In genomic region chr2:236679906-236680305, GRCh38 we compare ENCODE assay signal across 16 cellular contexts.
A peak's percentile ranks its signal among the peaks of the same experiment; 100 is the strongest.
DNase-seq lines count a peak whose midpoint lies in the region; TF ChIP-seq lines count a peak whose summit lies in the region.
"Had no signal": no experiment of that assay in that cellular context is flagged by ENCODE, and none has a peak within 500 bp of the region (broad histone marks: within the 10 kb centered on the region; RNA-seq: fewer than 3 reads in every experiment).

No MANE protein-coding gene starts in this region.

- no peak for TF ChIP-seq CTCF in osteocyte (IDR thresholded peaks at IDR 0.05)

- H3K4me1 Mint-ChIP-seq in osteocyte (ENCODE audit: unreplicated experiment): peaks cover 48% of the 10 kb centered on the region

- H3K27ac Mint-ChIP-seq in osteocyte (ENCODE audit: unreplicated experiment): peak overlapping the region; percentile 70
- H3K27ac Mint-ChIP-seq: T-helper 1 cell treated with Interleukin-12 subunit alpha and Interleukin-12 subunit beta and Interleukin-4 antibody, amounts not matched to agents 30 μg/mL and 1 μg/mL, for 36 hours had no signal

- no peaks in the 10 kb centered on the region for H3K9me3 Mint-ChIP-seq in osteocyte (ENCODE audit: unreplicated experiment)
- H3K9me3 Mint-ChIP-seq: T-helper 1 cell treated with Interleukin-12 subunit alpha and Interleukin-12 subunit beta and Interleukin-4 antibody, amounts not matched to agents 30 μg/mL and 1 μg/mL, for 36 hours had no signal

- H3K36me3 Mint-ChIP-seq in osteocyte (ENCODE audit: unreplicated experiment): no peaks in the 10 kb centered on the region

- H3K27me3 Mint-ChIP-seq in osteocyte (ENCODE audit: unreplicated experiment): peaks cover 6% of the 10 kb centered on the region

- DNase-seq in ELR (ENCODE audit: low read depth) (peak; percentile 58), RPMI7951 (ENCODE audit: low read depth) (peak; percentile 76), dedifferentiated amniotic fluid mesenchymal stem cell (ENCODE audit: extremely low spot score) (peak; percentile 40), osteocyte (ENCODE audit: extremely low spot score, unreplicated experiment) (no peak), midbrain (lab: John Stamatoyannopoulos, UW) (no peak), retina (no peak), NCI-H2081 treated with DMSO at 0.1 percent for 48 hours (lab: John Stamatoyannopoulos, UW) (no peak), SIG-M5 treated with dmso at 0.1 percent for 504 hours (lab: John Stamatoyannopoulos, UW; ENCODE audit: unreplicated experiment) (no peak)
- DNase-seq: activated CD4-positive, CD25-positive, alpha-beta regulatory T cell; amygdala; colonic mucosa; islet precursor cell; KG1; mesendoderm; NCI-H2171 treated with DMSO at 0.1 percent for 48 hours had no signal

- H3K4me3 Mint-ChIP-seq in osteocyte (ENCODE audit: unreplicated experiment): no peak overlapping the region
- H3K4me3 Mint-ChIP-seq: T-helper 1 cell treated with Interleukin-12 subunit alpha and Interleukin-12 subunit beta and Interleukin-4 antibody, amounts not matched to agents 30 μg/mL and 1 μg/mL, for 36 hours had no signal

Comparison
In these comparisons a context has a peak if more than half of its experiments do, and no peak if none do; other contexts are left out.
1. DNase-seq: peak in ELR (single experiment), RPMI7951 (single experiment) and dedifferentiated amniotic fluid mesenchymal stem cell (single experiment); none in osteocyte (single experiment), midbrain (single experiment), retina (single experiment), NCI-H2081 treated with DMSO at 0.1 percent for 48 hours (single experiment) and SIG-M5 treated with dmso at 0.1 percent for 504 hours (single experiment).